Comparison of ENCODE assay signal across 8 cellular contexts in the genomic region with DNA sequence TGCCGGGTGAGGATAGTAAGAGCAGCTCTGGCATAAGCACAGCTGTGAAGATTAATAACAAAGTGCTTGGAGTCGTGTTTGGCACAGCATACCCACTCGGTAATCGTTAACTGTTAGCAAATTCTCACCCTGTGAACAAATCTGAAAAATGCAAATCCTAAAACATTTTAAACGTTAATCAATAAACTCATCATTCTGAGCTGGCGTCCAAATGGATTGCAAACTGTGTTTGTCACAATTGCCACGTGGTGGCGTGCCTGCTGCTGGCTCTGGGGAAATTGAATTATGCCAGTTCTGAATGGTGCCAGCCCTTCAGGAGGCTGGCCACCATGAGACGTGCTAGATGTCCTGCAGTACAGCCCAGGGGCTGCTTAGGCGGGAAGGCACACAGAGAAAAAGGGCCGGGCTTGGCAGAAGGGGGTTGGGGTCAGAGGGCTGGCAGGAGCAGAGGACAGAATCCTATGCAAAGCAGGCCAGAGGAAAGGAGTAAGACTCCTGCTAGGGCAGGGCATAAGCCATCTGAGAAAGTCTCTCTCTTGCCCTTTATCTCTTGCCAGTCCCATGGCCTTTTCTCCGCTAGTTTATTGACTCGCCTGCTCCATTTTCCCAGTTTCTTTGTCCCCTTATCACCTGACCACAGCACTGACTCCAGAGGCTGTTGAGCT. TPM values are rescaled to one million over a fixed set of nuclear protein-coding genes. Genes with fewer than 3 reads are reported as not detected.
DNase-seq lines count a peak whose midpoint lies in the region; ATAC-seq, FAIRE-seq and TF ChIP-seq lines count a peak whose summit lies in the region.

No MANE protein-coding gene starts in this region.

- FAIRE-seq in GM18507 (lab: Jason Lieb, UNC), result peak; percentile 64

- CTCF ChIA-PET in OCI-LY7 (lab: Charles Lee; ENCODE audit: unreplicated experiment), result no interaction called here

- H2AFZ ChIP-seq in OCI-LY7 (ENCODE audit: low read length), result no peak overlapping the region

- DNase-seq in AG09319 (ENCODE audit: extremely low read depth, low read depth), result no peak
- DNase-seq in GM18507 (ENCODE audit: extremely low spot score, insufficient read length, low read depth), result no peak
- peak; percentile 25 for DNase-seq in OCI-LY7 (ENCODE audit: low spot score)
- DNase-seq in fibroblast of peridontal ligament (ENCODE audit: extremely low read depth), result peak; percentile 7
- no peak for DNase-seq in left lung
- no peak for DNase-seq in stimulated activated CD4-positive, alpha-beta T cell treated with anti-CD3 and anti-CD28 coated beads, Interleukin-15, amount 100 ng/mL, for 24 hours

- H3K27ac ChIP-seq in OCI-LY7 (ENCODE audit: low read depth, low read length, poor library complexity, severe bottlenecking) (no peak overlapping the region), left lung (no peak overlapping the region)

- TF ChIP-seq CTCF in AG09319 (IDR thresholded peaks at IDR 0.05; ENCODE audit: low read depth, low read length), result peak; percentile 44
- TF ChIP-seq CTCF in OCI-LY7 (conservative IDR thresholded peaks at IDR 0.05; ENCODE audit: low read length), result peak; percentile 77
- TF ChIP-seq CTCF in left lung (IDR thresholded peaks at IDR 0.05), result no peak

- no peaks in the 10 kb centered on the region for H3K79me2 ChIP-seq in OCI-LY7 (ENCODE audit: insufficient read depth, low read depth, low read length)

- H3K27me3 ChIP-seq in left lung, result peaks cover 54 to 99% of the 10 kb centered on the region in 2 donors

- intact Hi-C loops in OCI-LY7 (cut with micrococcal nuclease; ENCODE audit: unreplicated experiment), result no loop called here
- intact Hi-C loops in left lung (cut with DNase I), result loop anchor here in 1 of 2 donors (5.0 kb wide), 1 partner anchor 71 kb away; no protein-coding TSS in a partner anchor

- H3K9me2 ChIP-seq in OCI-LY7 (ENCODE audit: insufficient read depth, low read length), result no peaks in the 10 kb centered on the region

- H3K9me3 ChIP-seq in OCI-LY7 (ENCODE audit: low read length) (no peaks in the 10 kb centered on the region), left lung (no peaks in the 10 kb centered on the region)

- H3K36me3 ChIP-seq in OCI-LY7 (ENCODE audit: insufficient read depth, low read length) (no peaks in the 10 kb centered on the region), left lung (no peaks in the 10 kb centered on the region)

- ATAC-seq in HG02938 (IDR thresholded peaks at IDR 0.05; ENCODE audit: unreplicated experiment), result no peak
- no peak for ATAC-seq in GM18868 (IDR thresholded peaks at IDR 0.05; ENCODE audit: unreplicated experiment)
- ATAC-seq in left lung, result no peak

- POLR2A ChIA-PET in OCI-LY7 (lab: Charles Lee), result no interaction called here

- H3K4me1 ChIP-seq in OCI-LY7 (ENCODE audit: insufficient read depth, low read length, poor library complexity, severe bottlenecking) (peaks cover 3% of the 10 kb centered on the region), left lung (peaks cover 6 to 18% of the 10 kb centered on the region in 2 donors)

- H3K4me2 ChIP-seq in OCI-LY7 (ENCODE audit: low read length), result no peak overlapping the region

- H3K4me3 ChIP-seq in OCI-LY7 (ENCODE audit: low read depth, low read length, poor library complexity, severe bottlenecking) (no peak overlapping the region), left lung (no peak overlapping the region)

- no peaks in the 10 kb centered on the region for H4K20me1 ChIP-seq in OCI-LY7 (ENCODE audit: insufficient read depth, low read length)

- no TSS peak for BruUV-seq in OCI-LY7 (replicated peaks; lab: Mats Ljungman, UMichigan)

RNA-seq across cellular contexts. Expression of a gene that starts 22.1 kb away (rescaled TPM):
- 78.3 and 80.2 TPM in 2 replicates for total RNA-seq in OCI-LY7 (2014; rRNA removed; shearing (Covaris generic))
- total RNA-seq in OCI-LY7 (2022) (91.6 and 93.7 TPM in 2 replicates), left lung (10 to 100 TPM; 53.3 to 71.5 TPM)

Comparison
In these comparisons a context has a peak if more than half of its experiments do, and no peak if none do; other contexts are left out.
1. DNase-seq: peak in OCI-LY7 (single experiment) and fibroblast of peridontal ligament (single experiment); none in AG09319 (single experiment), GM18507 (single experiment), left lung (0 of 2) and stimulated activated CD4-positive, alpha-beta T cell treated with anti-CD3 and anti-CD28 coated beads, Interleukin-15, amount 100 ng/mL, for 24 hours (single experiment).
2. CTCF ChIP-seq: peak in AG09319 (single experiment) and OCI-LY7 (single experiment); none in left lung (0 of 2).